ENCODE assay signal across 14 cellular contexts in genomic region chr6:109579361-109579760, GRCh38.
DNase-seq lines count a peak whose midpoint lies in the region; ATAC-seq, FAIRE-seq and TF ChIP-seq lines count a peak whose summit lies in the region.
"Had no signal": no experiment of that assay in that cellular context is flagged by ENCODE, and none has a peak within 500 bp of the region (broad histone marks: within the 10 kb centered on the region; RNA-seq: fewer than 3 reads in every experiment).

No MANE protein-coding gene starts in this region.

- H2AFZ ChIP-seq in SK-N-SH (ENCODE audit: low read depth), result no peak overlapping the region
- no peak overlapping the region for H2AFZ ChIP-seq in trophoblast cell (ENCODE audit: insufficient read depth, low read length, poor library complexity)

- no peak overlapping the region for H2BK5ac ChIP-seq in trophoblast cell (ENCODE audit: low read depth, low read length, poor library complexity)

- H3K9ac ChIP-seq in SK-N-SH, result no peak overlapping the region
- H3K9ac ChIP-seq in trophoblast cell (ENCODE audit: low read length), result no peak overlapping the region
- H3K9ac ChIP-seq: BLaER1 treated with 17β-estradiol and CSF1 and Interleukin-3, amounts not matched to agents 10 nM and 100 nM had no signal

- H3K4me2 ChIP-seq in SK-N-SH (no peak overlapping the region), trophoblast cell (ENCODE audit: low read length) (no peak overlapping the region)
- H3K4me2 ChIP-seq: BLaER1 treated with 17β-estradiol and CSF1 and Interleukin-3, amounts not matched to agents 10 nM and 100 nM had no signal

- FAIRE-seq in pancreas (lab: Jason Lieb, UNC), result no peak

- WGBS in SK-N-SH (ENCODE audit: low lambda C conversion rate), result 52% methylated on average over 2 of the region's 2 CpGs
- WGBS in pancreas, 2 donors, result 88 to 100% methylated on average over 2 of the region's 2 CpGs
- no CpG with 5 or more reads among the region's 2 CpGs for WGBS in trophoblast cell (ENCODE audit: extremely low coverage, insufficient coverage, insufficient read length)

- no peak overlapping the region for H4K12ac ChIP-seq in trophoblast cell (ENCODE audit: low read depth, low read length)

- no peaks in the 10 kb centered on the region for H3K36me3 ChIP-seq in SK-N-SH (replicated peaks in 1 of 2; ENCODE audit: control insufficient read depth in 1 of 2, insufficient read depth in 2 of 2, low read length in 1 of 2)
- H3K36me3 ChIP-seq in pancreas, result no peaks in the 10 kb centered on the region
- no peaks in the 10 kb centered on the region for H3K36me3 ChIP-seq in trophoblast cell (ENCODE audit: control insufficient read depth in 1 of 2, insufficient read depth in 2 of 2, low read length in 2 of 2)
- H3K36me3 ChIP-seq: HAP-1, thoracic aorta had no signal

- no peak overlapping the region for H3K14ac ChIP-seq in trophoblast cell (ENCODE audit: low read length)

- H3F3A ChIP-seq in SK-N-SH (replicated peaks; ENCODE audit: insufficient read depth), result no peaks in the 10 kb centered on the region

- no peaks in the 10 kb centered on the region for H3K79me1 ChIP-seq in trophoblast cell (ENCODE audit: low read length)

- no peaks in the 10 kb centered on the region for H3K9me3 ChIP-seq in SK-N-SH
- no peaks in the 10 kb centered on the region for H3K9me3 ChIP-seq in pancreas
- no peaks in the 10 kb centered on the region for H3K9me3 ChIP-seq in trophoblast cell (ENCODE audit: insufficient read depth, low read depth, low read length)
- H3K9me3 ChIP-seq: HAP-1, thoracic aorta had no signal

- no peaks in the 10 kb centered on the region for H4K20me1 ChIP-seq in SK-N-SH (ENCODE audit: insufficient read depth)
- H4K20me1 ChIP-seq: BLaER1 treated with 17β-estradiol and CSF1 and Interleukin-3, amounts not matched to agents 10 nM and 100 nM had no signal

- H3K9me2 ChIP-seq in SK-N-SH, result no peaks in the 10 kb centered on the region

- H3K27me3 ChIP-seq in SK-N-SH (ENCODE audit: insufficient read depth) (no peaks in the 10 kb centered on the region), pancreas (no peaks in the 10 kb centered on the region), trophoblast cell (ENCODE audit: insufficient read depth, low read length) (no peaks in the 10 kb centered on the region)
- H3K27me3 ChIP-seq: BLaER1 treated with 17β-estradiol and CSF1 and Interleukin-3, amounts not matched to agents 10 nM and 100 nM had no signal

- no peaks in the 10 kb centered on the region for H3K4me1 ChIP-seq in SK-N-SH (ENCODE audit: control insufficient read depth in 1 of 2, insufficient read depth in 2 of 2, low read depth in 1 of 2, low read length in 1 of 2)
- no peaks in the 10 kb centered on the region for H3K4me1 ChIP-seq in pancreas
- no peaks in the 10 kb centered on the region for H3K4me1 ChIP-seq in trophoblast cell (ENCODE audit: control insufficient read depth in 1 of 2, insufficient read depth in 2 of 2, low read length in 2 of 2)
- H3K4me1 ChIP-seq: BLaER1 treated with 17β-estradiol and CSF1 and Interleukin-3, amounts not matched to agents 10 nM and 100 nM; HAP-1 had no signal

- H3K4me3 ChIP-seq in choroid plexus epithelial cell (ENCODE audit: low read depth, low read length) (no peak overlapping the region), SK-N-SH (ENCODE audit: low read depth in 2 of 2, low read length in 1 of 2) (no peak overlapping the region), pancreas (no peak overlapping the region), trophoblast cell (ENCODE audit: low read depth, low read length) (no peak overlapping the region)
- H3K4me3 ChIP-seq: BLaER1 treated with 17β-estradiol and CSF1 and Interleukin-3, amounts not matched to agents 10 nM and 100 nM; HAP-1; thoracic aorta had no signal

- TF ChIP-seq CTCF in choroid plexus epithelial cell (conservative IDR thresholded peaks at IDR 0.05; ENCODE audit: low read depth, low read length) (no peak), SK-N-SH (IDR thresholded peaks at IDR 0.05) (no peak), pancreas (IDR thresholded peaks at IDR 0.05) (no peak)

- TF ChIP-seq RAD21 in SK-N-SH (IDR thresholded peaks at IDR 0.05; ENCODE audit: low read length), result no peak

- intact Hi-C loops in pancreas (cut with DNase I), result no loop called here

- H4K8ac ChIP-seq in trophoblast cell (ENCODE audit: low read depth, low read length), result no peak overlapping the region

- no peak overlapping the region for H2BK12ac ChIP-seq in trophoblast cell (ENCODE audit: low read length)

- no peak overlapping the region for H3K4ac ChIP-seq in trophoblast cell (ENCODE audit: low read depth, low read length)

- H3K79me2 ChIP-seq in SK-N-SH (ENCODE audit: insufficient read depth) (no peaks in the 10 kb centered on the region), trophoblast cell (ENCODE audit: control insufficient read depth, insufficient read depth, low read length, poor library complexity) (no peaks in the 10 kb centered on the region)

- ATAC-seq in GM18517 (IDR thresholded peaks at IDR 0.05; ENCODE audit: unreplicated experiment) (peak; percentile 97), GM21576 (IDR thresholded peaks at IDR 0.05; ENCODE audit: unreplicated experiment) (peak; percentile 77), HG03432 (IDR thresholded peaks at IDR 0.05; ENCODE audit: unreplicated experiment) (peak; percentile 90), pancreas (no peak)
- ATAC-seq: activated T-cell treated with anti-CD3 and anti-CD28 coated beads, Interleukin-2, amount 50 U/mL, for 4 hours had no signal

- TF ChIP-seq EP300 in SK-N-SH (IDR thresholded peaks at IDR 0.05; ENCODE audit: borderline replicate concordance in 1 of 2, low read depth in 1 of 2, low read length in 1 of 2), result no peak

- POLR2A ChIA-PET in SK-N-SH (lab: Yijun Ruan, JAX), result no interaction called here

- no peak overlapping the region for H2BK120ac ChIP-seq in trophoblast cell (ENCODE audit: insufficient read depth, low read length, poor library complexity)

- CTCF ChIA-PET in SK-N-SH (lab: Yijun Ruan, JAX), result no interaction called here

- H3K18ac ChIP-seq in trophoblast cell (ENCODE audit: low read length), result no peak overlapping the region

- no peak overlapping the region for H4K91ac ChIP-seq in trophoblast cell (ENCODE audit: low read depth, low read length)

- no peak overlapping the region for H3K23ac ChIP-seq in trophoblast cell (ENCODE audit: low read length)

- no peak overlapping the region for H3K27ac ChIP-seq in SK-N-SH (ENCODE audit: low read depth in 2 of 2, low read length in 1 of 2)
- H3K27ac ChIP-seq in pancreas, result no peak overlapping the region
- no peak overlapping the region for H3K27ac ChIP-seq in trophoblast cell (ENCODE audit: low read depth, low read length)
- H3K27ac ChIP-seq: BLaER1 treated with 17β-estradiol and CSF1 and Interleukin-3, amounts not matched to agents 10 nM and 100 nM; thoracic aorta; VCaP had no signal

- DNase-seq in choroid plexus epithelial cell (ENCODE audit: low read depth) (peak; percentile 4), SK-N-SH (no peak), pancreas (no peak), trophoblast cell (no peak), NCI-H446 treated with DMSO at 0.1 percent for 48 hours (lab: John Stamatoyannopoulos, UW) (no peak)
- DNase-seq: activated T-cell treated with anti-CD3 and anti-CD28 coated beads, Interleukin-2, amount 50 U/mL, for 4 hours; NCI-H2107 had no signal

- H2AK5ac ChIP-seq in trophoblast cell (ENCODE audit: low read length), result no peak overlapping the region

TF ChIP-seq in SK-N-SH, 30 proteins besides CTCF, POLR2A, EP300 and RAD21 (continues in another document):
- TF ChIP-seq RCOR1 (IDR thresholded peaks at IDR 0.05; ENCODE audit: low read length), result no peak
- no peak for TF ChIP-seq RXRA (IDR thresholded peaks at IDR 0.05; ENCODE audit: borderline replicate concordance, low read depth)
- TF ChIP-seq FOXJ3 (CRISPR knock-in tag; IDR thresholded peaks at IDR 0.05), result no peak
- TF ChIP-seq MXI1 (IDR thresholded peaks at IDR 0.05; ENCODE audit: low read depth, low read length), result no peak
- TF ChIP-seq PBX3 (IDR thresholded peaks at IDR 0.05), result no peak
- TF ChIP-seq TCF12 (IDR thresholded peaks at IDR 0.05), result no peak
- TF ChIP-seq GATA2 (CRISPR knock-in tag; IDR thresholded peaks at IDR 0.05), result no peak
- TF ChIP-seq SMC3 (IDR thresholded peaks at IDR 0.05; ENCODE audit: low read depth, low read length), result no peak
- no peak for TF ChIP-seq REST (IDR thresholded peaks at IDR 0.05; ENCODE audit: low read depth, low read length)
- no peak for TF ChIP-seq YY1 (IDR thresholded peaks at IDR 0.05; ENCODE audit: low read depth)
- no peak for TF ChIP-seq ELF1 (IDR thresholded peaks at IDR 0.05)

Comparison
In these comparisons a context has a peak if more than half of its experiments do, and no peak if none do; other contexts are left out.
1. ATAC-seq: peak in GM18517 (single experiment), GM21576 (single experiment) and HG03432 (single experiment); none in pancreas (0 of 4).